Comparison of ENCODE assay signal across 8 cellular contexts in the genomic region with DNA sequence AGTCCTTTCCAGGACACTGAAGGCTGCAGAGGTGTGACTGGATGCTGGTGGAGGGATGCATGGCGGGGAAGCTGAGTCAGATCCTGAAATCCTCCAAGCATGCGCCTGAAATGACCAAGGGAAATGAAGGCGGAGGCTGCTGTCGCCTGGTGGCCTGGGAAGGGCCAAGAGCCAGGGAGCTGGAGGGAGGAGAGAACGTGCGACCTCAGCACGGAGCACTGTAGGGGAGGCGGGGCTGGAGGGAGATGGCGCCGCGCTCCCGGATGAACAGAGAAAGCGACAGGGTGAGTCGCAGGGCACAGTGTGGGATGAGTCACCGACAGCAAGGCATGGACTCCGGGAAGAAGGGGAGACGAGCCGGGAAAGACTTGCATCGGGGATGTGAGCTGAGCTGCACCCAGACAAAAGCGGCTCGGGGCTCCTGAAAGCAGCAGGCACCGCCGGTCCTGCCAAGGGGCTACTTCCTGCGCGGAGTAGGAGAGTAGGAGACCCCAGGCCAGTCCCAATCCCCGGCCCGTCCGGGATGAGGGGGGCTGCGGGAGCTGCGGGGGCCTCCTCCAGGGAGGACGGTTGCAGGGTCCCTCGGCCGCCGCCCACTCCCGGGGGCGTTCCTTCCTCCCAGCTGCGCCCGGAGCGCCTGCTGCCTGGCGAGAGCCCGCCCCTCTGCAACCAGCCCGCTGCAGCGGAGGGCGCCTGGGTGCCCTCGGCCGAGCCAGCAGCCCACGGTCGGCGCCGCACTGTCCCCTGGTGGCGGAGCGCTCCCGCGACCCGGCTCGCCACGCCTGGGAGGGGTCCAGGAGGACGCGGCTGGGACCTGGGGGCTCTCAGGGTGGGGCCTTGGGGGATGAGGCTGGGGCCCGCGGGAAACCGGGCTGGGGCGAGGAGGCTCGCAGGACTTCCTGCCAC. TPM values are rescaled to one million over a fixed set of nuclear protein-coding genes. Genes with fewer than 3 reads are reported as not detected.
DNase-seq lines count a peak whose midpoint lies in the region; ATAC-seq and TF ChIP-seq lines count a peak whose summit lies in the region.

No MANE protein-coding gene starts in this region.

- peak overlapping the region; percentile 95 for H3K27ac Mint-ChIP-seq in activated T-helper 17 cell treated with anti-CD3 and anti-CD28 coated beads, Interleukin-2, amount 50 U/mL, for 72 hours
- H3K27ac Mint-ChIP-seq in naive thymus-derived CD8-positive, alpha-beta T cell: peak overlapping the region; percentile 98 to 100 (median 100)

- H4K20me1 ChIP-seq in PC-9 (ENCODE audit: insufficient read depth) (no peaks in the 10 kb centered on the region), fibroblast of lung (ENCODE audit: control insufficient read depth, extremely low read depth, insufficient read depth, low read length) (no peaks in the 10 kb centered on the region)

- CTCF ChIA-PET in PC-9 (lab: Charles Lee): interaction anchor here (0.5 to 2.7 kb wide), 4 partner anchors 36 to 313 kb away, joined by 3 to 10 read pairs (median 6); no protein-coding TSS in a partner anchor

- TSS peak; percentile 50 for BruUV-seq in PC-9 (replicated peaks; lab: Mats Ljungman, UMichigan)

- peak overlapping the region; percentile 96 for H3K4me2 ChIP-seq in PC-9
- peak overlapping the region; percentile 89 for H3K4me2 ChIP-seq in fibroblast of lung (ENCODE audit: extremely low read depth, insufficient read depth, low read length)

- peak; percentile 68 for ATAC-seq in GM21619 (IDR thresholded peaks at IDR 0.05; ENCODE audit: unreplicated experiment)
- ATAC-seq in activated T-helper 17 cell treated with anti-CD3 and anti-CD28 coated beads, Interleukin-2, amount 50 U/mL, for 72 hours (replicated peaks): peak; percentile 85
- ATAC-seq in naive thymus-derived CD8-positive, alpha-beta T cell: peak; percentile 73

- DNase-seq in DMS153 treated with DMSO at 0.1 percent for 48 hours (lab: John Stamatoyannopoulos, UW; ENCODE audit: unreplicated experiment) (peak; percentile 29), PC-9 (peak; percentile 87 to 91), fibroblast of lung (ENCODE audit: low read depth in 2 of 2) (peak; percentile 92 to 96)
- peak; percentile 54 for DNase-seq in Jurkat, Clone E6-1 (ENCODE audit: low read depth, low spot score)
- peak; percentile 67 to 88 (median 80) for DNase-seq in naive thymus-derived CD8-positive, alpha-beta T cell
- peak; percentile 71 for DNase-seq in stimulated activated naive CD4-positive, alpha-beta T cell treated with Interleukin-2 at 50 U/mL for 16 hours (lab: John Stamatoyannopoulos, UW)

- H2AFZ ChIP-seq in PC-9: peak overlapping the region; percentile 63
- peak overlapping the region; percentile 57 for H2AFZ ChIP-seq in fibroblast of lung (ENCODE audit: low read length)

- peak; percentile 74 for TF ChIP-seq CTCF in PC-9 (conservative IDR thresholded peaks at IDR 0.05)
- peak; percentile 43 to 66 for TF ChIP-seq CTCF in fibroblast of lung (conservative IDR thresholded peaks at IDR 0.05 in 1 of 2, IDR thresholded peaks at IDR 0.05 in 1 of 2; ENCODE audit: low read depth in 1 of 2, low read length in 2 of 2)

- intact Hi-C loops in PC-9 (cut with micrococcal nuclease; ENCODE audit: unreplicated experiment): loop anchor here (1.0 to 5.0 kb wide), 7 partner anchors 17 to 250 kb away; a partner anchor contains a TSS

- peaks cover 7% of the 10 kb centered on the region for H3K36me3 Mint-ChIP-seq in activated T-helper 17 cell treated with anti-CD3 and anti-CD28 coated beads, Interleukin-2, amount 50 U/mL, for 72 hours (ENCODE audit: low read depth)
- H3K36me3 Mint-ChIP-seq in naive thymus-derived CD8-positive, alpha-beta T cell: no peaks in the 10 kb centered on the region

- no peaks in the 10 kb centered on the region for H3K27me3 Mint-ChIP-seq in activated T-helper 17 cell treated with anti-CD3 and anti-CD28 coated beads, Interleukin-2, amount 50 U/mL, for 72 hours
- no peaks in the 10 kb centered on the region for H3K27me3 Mint-ChIP-seq in naive thymus-derived CD8-positive, alpha-beta T cell

- H3K27me3 ChIP-seq in PC-9 (ENCODE audit: insufficient read depth, low read depth): no peaks in the 10 kb centered on the region
- H3K27me3 ChIP-seq in fibroblast of lung (ENCODE audit: control insufficient read depth, insufficient read depth, low read length): no peaks in the 10 kb centered on the region

- peak overlapping the region; percentile 89 for H3K9ac ChIP-seq in fibroblast of lung (ENCODE audit: insufficient read depth, low read length)

- H3K36me3 ChIP-seq in PC-9 (ENCODE audit: low read depth) (no peaks in the 10 kb centered on the region), fibroblast of lung (ENCODE audit: control insufficient read depth, insufficient read depth, low read length) (no peaks in the 10 kb centered on the region)

- peaks cover 56% of the 10 kb centered on the region for H3F3A ChIP-seq in PC-9 (ENCODE audit: insufficient read depth, low read depth)

- H3K4me1 ChIP-seq in PC-9 (replicated peaks; ENCODE audit: insufficient read depth): peaks cover 49% of the 10 kb centered on the region
- peaks cover 10% of the 10 kb centered on the region for H3K4me1 ChIP-seq in fibroblast of lung (ENCODE audit: control insufficient read depth, extremely low read depth, insufficient read depth, low read length)

- H3K27ac ChIP-seq in PC-9: peak overlapping the region; percentile 99
- peak overlapping the region; percentile 97 for H3K27ac ChIP-seq in fibroblast of lung (ENCODE audit: insufficient read depth, low read length)

- no peaks in the 10 kb centered on the region for H3K9me3 Mint-ChIP-seq in activated T-helper 17 cell treated with anti-CD3 and anti-CD28 coated beads, Interleukin-2, amount 50 U/mL, for 72 hours
- H3K9me3 Mint-ChIP-seq in naive thymus-derived CD8-positive, alpha-beta T cell: no peaks in the 10 kb centered on the region

- POLR2A ChIA-PET in PC-9 (lab: Charles Lee; ENCODE audit: unreplicated experiment): interaction anchor here (0.5 to 1.6 kb wide), 4 partner anchors 11 to 147 kb away, joined by 3 to 19 read pairs (median 12); a partner anchor contains a TSS
- POLR2A ChIA-PET in naive thymus-derived CD8-positive, alpha-beta T cell (lab: Charles Lee): interaction anchor here (0.7 to 9.7 kb wide), 38 partner anchors 10 to 1033 kb away, joined by 3 to 497 read pairs (median 12); a partner anchor contains a TSS

- H3K4me3 ChIP-seq in Jurkat, Clone E6-1 (ENCODE audit: low read length): peak overlapping the region; percentile 86
- H3K4me3 ChIP-seq in PC-9: peak overlapping the region; percentile 83
- peak overlapping the region; percentile 52 to 81 (median 61) for H3K4me3 ChIP-seq in fibroblast of lung (replicated peaks in 1 of 4; ENCODE audit: control extremely low read depth in 1 of 4, insufficient read depth in 1 of 4, low read depth in 3 of 4, low read length in 4 of 4)

- H3K79me2 ChIP-seq in PC-9 (ENCODE audit: low read depth): no peaks in the 10 kb centered on the region
- no peaks in the 10 kb centered on the region for H3K79me2 ChIP-seq in fibroblast of lung (ENCODE audit: control insufficient read depth, insufficient read depth, low read length)

- peak overlapping the region; percentile 86 for H3K4me3 Mint-ChIP-seq in activated T-helper 17 cell treated with anti-CD3 and anti-CD28 coated beads, Interleukin-2, amount 50 U/mL, for 72 hours
- H3K4me3 Mint-ChIP-seq in naive thymus-derived CD8-positive, alpha-beta T cell: peak overlapping the region; percentile 82 to 99 (median 96)

- H3K9me3 ChIP-seq in PC-9 (ENCODE audit: insufficient read depth, low read depth) (no peaks in the 10 kb centered on the region), fibroblast of lung (ENCODE audit: control insufficient read depth, insufficient read depth, low read depth, low read length) (no peaks in the 10 kb centered on the region)

- peaks cover 9% of the 10 kb centered on the region for H3K4me1 Mint-ChIP-seq in activated T-helper 17 cell treated with anti-CD3 and anti-CD28 coated beads, Interleukin-2, amount 50 U/mL, for 72 hours
- H3K4me1 Mint-ChIP-seq in naive thymus-derived CD8-positive, alpha-beta T cell: peaks cover 14 to 31% (median 28%) of the 10 kb centered on the region in 4 donors

- no peaks in the 10 kb centered on the region for H3K9me2 ChIP-seq in PC-9 (ENCODE audit: insufficient read depth)

RNA-seq across cellular contexts. Expression of a gene that starts 11.0 kb away (rescaled TPM):
- polyA plus RNA-seq in Jurkat, Clone E6-1 (2012; ENCODE audit: insufficient read depth, insufficient read length): 81.8 TPM
- total RNA-seq in PC-9 (2021): 79.4 and 82.9 TPM in 2 replicates
- total RNA-seq in activated T-helper 17 cell treated with anti-CD3 and anti-CD28 coated beads, Interleukin-2, amount 50 U/mL, for 72 hours: 10 to 100 TPM; 25.1 to 29.3 TPM
- 12.1 and 18.7 TPM in 2 replicates for total RNA-seq in fibroblast of lung
- polyA plus RNA-seq in fibroblast of lung: 13.5 and 40.8 TPM in 2 replicates
- polyA plus RNA-seq in fibroblast of lung (2012): 15.2 and 45.3 TPM in 2 replicates
- 5.3 and 9.2 TPM in 2 replicates for polyA minus RNA-seq in fibroblast of lung (ENCODE audit: low replicate concordance)
- 10 to 100 TPM; 21.0 to 21.4 TPM for total RNA-seq in naive thymus-derived CD8-positive, alpha-beta T cell
- polyA plus RNA-seq in naive thymus-derived CD8-positive, alpha-beta T cell: 10 to 100 TPM; 37.9 to 48.1 (median 39.0) TPM

RNA-seq across cellular contexts. Expression of a gene that starts 17.3 kb away (rescaled TPM):
- not detected for polyA plus RNA-seq in Jurkat, Clone E6-1 (2012; ENCODE audit: insufficient read depth, insufficient read length)
- total RNA-seq in PC-9 (2021) (169 and 187 TPM in 2 replicates), fibroblast of lung (71.7 and 83.9 TPM in 2 replicates)
- total RNA-seq in activated T-helper 17 cell treated with anti-CD3 and anti-CD28 coated beads, Interleukin-2, amount 50 U/mL, for 72 hours: 10 to 100 TPM; 22.1 to 26.0 TPM
- polyA plus RNA-seq in fibroblast of lung: 158 and 181 TPM in 2 replicates
- polyA plus RNA-seq in fibroblast of lung (2012): 142 and 157 TPM in 2 replicates
- polyA minus RNA-seq in fibroblast of lung (ENCODE audit: low replicate concordance): 180 and 182 TPM in 2 replicates
- 100 to 1,000 TPM; 125 to 134 TPM for total RNA-seq in naive thymus-derived CD8-positive, alpha-beta T cell
- 100 to 1,000 TPM; 128 to 152 (median 141) TPM for polyA plus RNA-seq in naive thymus-derived CD8-positive, alpha-beta T cell

Comparison
In these comparisons a context has a peak if more than half of its experiments do, and no peak if none do; other contexts are left out.
1. Peak in every context shown above with its lines: DNase-seq, ATAC-seq, H3K4me3 ChIP-seq and H3K27ac ChIP-seq.
2. DNase-seq: peak in every context shown above with its lines; median percentile 94 in fibroblast of lung; 89 in PC-9; 80 in naive thymus-derived CD8-positive, alpha-beta T cell; 71 in stimulated activated naive CD4-positive, alpha-beta T cell treated with Interleukin-2 at 50 U/mL for 16 hours; 54 in Jurkat, Clone E6-1; 29 in DMS153 treated with DMSO at 0.1 percent for 48 hours.